In the genomic region with DNA sequence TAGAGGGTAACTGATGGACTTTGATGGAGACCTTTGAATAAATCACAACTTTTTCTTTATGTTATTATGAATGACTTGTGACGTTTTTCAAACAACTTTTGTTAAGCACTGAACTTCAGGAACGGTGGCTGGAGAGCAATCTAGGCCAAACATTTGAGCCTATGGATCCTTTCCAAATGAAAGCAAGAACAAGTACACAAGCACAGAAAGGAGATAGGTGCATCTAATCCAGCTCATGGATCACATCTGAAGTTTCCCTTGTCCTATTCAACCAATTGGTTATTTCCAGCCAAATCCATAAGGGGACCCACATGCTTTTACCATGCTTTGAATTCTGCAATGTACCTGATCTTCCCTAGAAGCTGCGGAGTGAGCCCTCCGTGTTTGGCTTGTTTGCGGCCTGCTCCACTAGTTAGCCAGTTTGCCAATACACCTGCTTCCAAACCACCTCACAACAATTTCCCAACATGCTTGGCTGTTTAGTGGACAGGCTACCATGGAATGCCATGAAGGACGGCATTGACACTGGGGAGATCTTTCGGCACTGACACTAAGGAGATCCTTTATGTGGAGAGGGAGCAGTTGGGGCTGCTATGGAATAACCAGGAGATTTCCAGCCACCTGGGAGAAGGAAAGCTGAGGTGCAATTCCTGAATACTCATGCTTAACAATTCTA, we compare ENCODE assay signal across 7 cellular contexts.
"Had no signal": no experiment of that assay in that cellular context is flagged by ENCODE, and none has a peak within 500 bp of the region (broad histone marks: within the 10 kb centered on the region; RNA-seq: fewer than 3 reads in every experiment).

No MANE protein-coding gene starts in this region.

- H3K27ac ChIP-seq: HL-60 had no signal

- H3K4me3 ChIP-seq: GM23338 had no signal

- H3K4me2 ChIP-seq: GM23338 had no signal

- ATAC-seq: GM23338, HepG2 had no signal

- FAIRE-seq: H1, H54, HepG2 had no signal

- DNase-seq: H9, HCEC 1CT had no signal

- H2AFZ ChIP-seq: GM23338 had no signal
